In the genomic region with DNA sequence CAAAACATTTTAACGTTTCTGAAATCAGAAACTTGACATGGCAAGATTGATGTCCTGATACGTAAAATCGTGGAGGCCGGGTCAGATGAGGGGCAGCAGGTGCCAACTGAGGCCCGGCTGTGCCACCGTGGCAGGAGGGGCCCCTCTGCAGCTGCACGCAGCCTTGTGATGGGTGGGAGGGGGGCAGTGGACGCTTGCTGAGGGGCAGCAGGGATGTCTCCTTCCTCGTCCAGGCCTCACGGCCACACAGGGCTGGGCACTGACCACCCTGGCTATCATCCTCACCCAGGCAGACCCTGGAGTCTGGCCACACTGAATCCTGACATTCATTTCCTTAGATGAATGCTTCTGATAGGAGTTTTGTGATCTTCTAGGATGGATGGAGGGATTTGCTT, we compare ENCODE assay signal across 27 cellular contexts.
"Had no signal": no experiment of that assay in that cellular context is flagged by ENCODE, and none has a peak within 500 bp of the region (broad histone marks: within the 10 kb centered on the region; RNA-seq: fewer than 3 reads in every experiment).

No MANE protein-coding gene starts in this region.

- DNase-seq: activated CD4-positive, alpha-beta T cell treated with anti-CD3 and anti-CD28 coated beads for 48 hours; activated CD4-positive, alpha-beta T cell treated with anti-CD3 and anti-CD28 coated beads, Interleukin-2, amount 50 U/mL, for 48 hours; activated naive CD4-positive, alpha-beta T cell; activated T-cell treated with anti-CD3 and anti-CD28 coated beads for 4 hours; activated T-cell treated with anti-CD3 and anti-CD28 coated beads, Interleukin-2, amount 50 U/mL, for 72 hours; effector CD8-positive, alpha-beta T cell; gastrocnemius medialis; glutamatergic neuron; kidney; left colon; mammary epithelial cell; naive B cell; occipital lobe; stimulated activated CD4-positive, alpha-beta T cell treated with anti-CD3 and anti-CD28 coated beads, Interleukin-12 subunit alpha, Interleukin-12 subunit beta, amount 100 ng/mL, for 4 hours; stimulated activated CD4-positive, alpha-beta T cell treated with anti-CD3 and anti-CD28 coated beads, Interleukin-4, amount 100 ng/mL, for 1 hour; substantia nigra; T-helper 17 cell; T1000; thyroid gland; WERI-Rb-1 had no signal

- H3K27ac Mint-ChIP-seq: activated naive CD4-positive, alpha-beta T cell treated with anti-CD3 and anti-CD28 coated beads, Interleukin-2, amount 50 U/mL, for 72 hours; activated T-cell treated with anti-CD3 and anti-CD28 coated beads, Interleukin-2, amount 50 U/mL, for 72 hours; mesothelial cell of epicardium; stimulated activated naive CD8-positive, alpha-beta T cell treated with anti-CD3 and anti-CD28 coated beads, Interleukin-15, Interleukin-2, amounts not matched to agents 100 ng/mL and 50 ng/mL, for 24 hours had no signal

- H3K4me1 Mint-ChIP-seq: mesothelial cell of epicardium, neural crest cell had no signal

- H3K9me3 Mint-ChIP-seq: stimulated activated naive CD8-positive, alpha-beta T cell treated with anti-CD3 and anti-CD28 coated beads, Interleukin-15, Interleukin-2, amounts not matched to agents 100 ng/mL and 50 ng/mL, for 24 hours had no signal

- H3K36me3 ChIP-seq: gastrocnemius medialis, right atrium auricular region, thyroid gland, WERI-Rb-1 had no signal

- H3K4me1 ChIP-seq: right atrium auricular region, thyroid gland had no signal

- H3K27me3 Mint-ChIP-seq: stimulated activated naive CD8-positive, alpha-beta T cell treated with anti-CD3 and anti-CD28 coated beads, Interleukin-15, Interleukin-2, amounts not matched to agents 100 ng/mL and 50 ng/mL, for 24 hours; T-helper 17 cell had no signal

- H3K4me3 Mint-ChIP-seq: activated T-cell treated with anti-CD3 and anti-CD28 coated beads, Interleukin-2, amount 50 U/mL, for 72 hours; mesothelial cell of epicardium; naive B cell; neural crest cell; stimulated activated naive CD8-positive, alpha-beta T cell treated with anti-CD3 and anti-CD28 coated beads, Interleukin-15, Interleukin-2, amounts not matched to agents 100 ng/mL and 50 ng/mL, for 24 hours; T-helper 17 cell had no signal

- H3K4me3 ChIP-seq: gastrocnemius medialis, right atrium auricular region, thyroid gland had no signal

- H3K27me3 ChIP-seq: gastrocnemius medialis, right atrium auricular region, thyroid gland had no signal

- H3K9me3 ChIP-seq: gastrocnemius medialis, thyroid gland had no signal

- H3K27ac ChIP-seq: gastrocnemius medialis, right atrium auricular region, thyroid gland, WERI-Rb-1 had no signal

- H3K36me3 Mint-ChIP-seq: activated naive CD4-positive, alpha-beta T cell treated with anti-CD3 and anti-CD28 coated beads, Interleukin-2, amount 50 U/mL, for 72 hours; mesothelial cell of epicardium; naive B cell had no signal

- ATAC-seq: activated CD4-positive, CD25-positive, alpha-beta regulatory T cell treated with anti-CD3 and anti-CD28 coated beads, Interleukin-2, amount 50 U/mL, for 24 hours; activated naive CD4-positive, alpha-beta T cell treated with anti-CD3 and anti-CD28 coated beads, Interleukin-2, amount 50 U/mL, for 72 hours; activated T-cell treated with anti-CD3 and anti-CD28 coated beads, Interleukin-2, amount 50 U/mL, for 72 hours; gastrocnemius medialis; left colon; SK-N-SH treated with all-trans-retinoic acid at 6 μM for 48 hours; T-helper 17 cell had no signal
